In genomic region chr17:80477647-80478478, GRCh38 we compare ENCODE assay signal across 8 cellular contexts. TPM values are rescaled to one million over a fixed set of nuclear protein-coding genes. Genes with fewer than 3 reads are reported as not detected.
DNase-seq lines count a peak whose midpoint lies in the region; ATAC-seq and TF ChIP-seq lines count a peak whose summit lies in the region.

No MANE protein-coding gene starts in this region.

- no peak overlapping the region for H3K4me3 Mint-ChIP-seq in activated B cell treated with CpG ODN at 0.5 μM for 24 hours

- CTCF ChIA-PET in activated B cell treated with CpG ODN at 0.5 μM for 24 hours (lab: Charles Lee), result no interaction called here

- H4K20me1 ChIP-seq in fibroblast of lung (ENCODE audit: control insufficient read depth, extremely low read depth, insufficient read depth, low read length) (no peaks in the 10 kb centered on the region), osteoblast (ENCODE audit: insufficient read depth, low read length) (no peaks in the 10 kb centered on the region)

- H3K27ac ChIP-seq in fibroblast of lung (ENCODE audit: insufficient read depth, low read length) (no peak overlapping the region), osteoblast (ENCODE audit: low read depth, low read length) (no peak overlapping the region)

- DNase-seq in stimulated activated CD4-positive, alpha-beta T cell treated with anti-CD3 and anti-CD28 coated beads, Interleukin-15, amount 100 ng/mL, for 24 hours, result peak; percentile 69
- DNase-seq in stimulated activated CD4-positive, alpha-beta T cell treated with anti-CD3 and anti-CD28 coated beads, Interleukin-12 subunit alpha, Interleukin-12 subunit beta, amount 100 ng/mL, for 4 hours, result no peak
- DNase-seq in activated B cell treated with CpG ODN at 0.5 μM for 24 hours (peak; percentile 32), fibroblast of lung (ENCODE audit: low read depth in 2 of 2) (peak; percentile 46 to 49), osteoblast (ENCODE audit: insufficient read length, low spot score, missing footprints) (peak; percentile 98), NOMO-1 (lab: John Stamatoyannopoulos, UW; ENCODE audit: unreplicated experiment in 2 of 2) (no peak)

- H3K9me3 Mint-ChIP-seq in activated B cell treated with CpG ODN at 0.5 μM for 24 hours, result no peaks in the 10 kb centered on the region

- H3K27me3 Mint-ChIP-seq in activated B cell treated with CpG ODN at 0.5 μM for 24 hours, result peaks cover 62% of the 10 kb centered on the region

- no peak overlapping the region for H2AFZ ChIP-seq in fibroblast of lung (ENCODE audit: low read length)
- peak overlapping the region; percentile 47 for H2AFZ ChIP-seq in osteoblast (ENCODE audit: low read length)

- H3K9me3 ChIP-seq in fibroblast of lung (ENCODE audit: control insufficient read depth, insufficient read depth, low read depth, low read length) (no peaks in the 10 kb centered on the region), osteoblast (ENCODE audit: low read depth, low read length) (no peaks in the 10 kb centered on the region)

- H3K4me1 ChIP-seq in fibroblast of lung (ENCODE audit: control insufficient read depth, extremely low read depth, insufficient read depth, low read length), result peaks cover 3% of the 10 kb centered on the region
- no peaks in the 10 kb centered on the region for H3K4me1 ChIP-seq in osteoblast (ENCODE audit: insufficient read depth, low read length)

- H3K27ac Mint-ChIP-seq in activated B cell treated with CpG ODN at 0.5 μM for 24 hours, result no peak overlapping the region

- ATAC-seq in activated B cell treated with CpG ODN at 0.5 μM for 24 hours (ENCODE audit: low read depth), result no peak
- ATAC-seq in HG03460 (IDR thresholded peaks at IDR 0.05; ENCODE audit: unreplicated experiment), result no peak
- no peak for ATAC-seq in GM21360 (IDR thresholded peaks at IDR 0.05; ENCODE audit: unreplicated experiment)

- TF ChIP-seq CTCF in activated B cell treated with CpG ODN at 0.5 μM for 24 hours (IDR thresholded peaks at IDR 0.05) (no peak), fibroblast of lung (conservative IDR thresholded peaks at IDR 0.05 in 1 of 2, IDR thresholded peaks at IDR 0.05 in 1 of 2; ENCODE audit: low read depth in 1 of 2, low read length in 2 of 2) (peak; percentile 49 to 58), osteoblast (IDR thresholded peaks at IDR 0.05; ENCODE audit: extremely low read depth, low read depth, low read length) (peak; percentile 48)

- H3K9ac ChIP-seq in fibroblast of lung (ENCODE audit: insufficient read depth, low read length), result no peak overlapping the region

- POLR2A ChIA-PET in activated B cell treated with CpG ODN at 0.5 μM for 24 hours (lab: Charles Lee), result interaction anchor here (1.0 to 3.1 kb wide), 2 partner anchors 18 to 23 kb away, joined by 4 to 12 read pairs; no protein-coding TSS in a partner anchor

- peak overlapping the region in 3 of 4 experiments; percentile 14 to 42 (median 21) for H3K4me3 ChIP-seq in fibroblast of lung (replicated peaks in 1 of 4; ENCODE audit: control extremely low read depth in 1 of 4, insufficient read depth in 1 of 4, low read depth in 3 of 4, low read length in 4 of 4)
- peak overlapping the region; percentile 62 for H3K4me3 ChIP-seq in osteoblast (ENCODE audit: insufficient read depth, low read length)

- H3K4me2 ChIP-seq in fibroblast of lung (ENCODE audit: extremely low read depth, insufficient read depth, low read length), result peak overlapping the region; percentile 75
- peak overlapping the region; percentile 73 for H3K4me2 ChIP-seq in osteoblast (ENCODE audit: insufficient read depth, low read length)

- H3K79me2 ChIP-seq in fibroblast of lung (ENCODE audit: control insufficient read depth, insufficient read depth, low read length) (peaks cover 22% of the 10 kb centered on the region), osteoblast (ENCODE audit: insufficient read depth, low read length) (no peaks in the 10 kb centered on the region)

- no peaks in the 10 kb centered on the region for H3K36me3 Mint-ChIP-seq in activated B cell treated with CpG ODN at 0.5 μM for 24 hours (ENCODE audit: low read depth)

- H3K27me3 ChIP-seq in fibroblast of lung (ENCODE audit: control insufficient read depth, insufficient read depth, low read length), result peaks cover 33% of the 10 kb centered on the region
- H3K27me3 ChIP-seq in osteoblast (ENCODE audit: insufficient read depth, low read length), result peaks cover 91% of the 10 kb centered on the region

- intact Hi-C loops in activated B cell treated with CpG ODN at 0.5 μM for 24 hours (cut with micrococcal nuclease), result no loop called here

- peaks cover 3% of the 10 kb centered on the region for H3K36me3 ChIP-seq in fibroblast of lung (ENCODE audit: control insufficient read depth, insufficient read depth, low read length)
- no peaks in the 10 kb centered on the region for H3K36me3 ChIP-seq in osteoblast (ENCODE audit: insufficient read depth, low read length)

- peaks cover 19% of the 10 kb centered on the region for H3K4me1 Mint-ChIP-seq in activated B cell treated with CpG ODN at 0.5 μM for 24 hours

RNA-seq across cellular contexts. Expression of gene NPTX1, which starts 1.5 kb away (rescaled TPM):
- total RNA-seq in activated B cell treated with CpG ODN at 0.5 μM for 24 hours (0.20 and 0.22 TPM in 2 replicates), fibroblast of lung (3.3 and 31.2 TPM in 2 replicates), osteoblast (under 0.01 and 0.29 TPM in 2 replicates)
- 14.9 and 86.0 TPM in 2 replicates for polyA plus RNA-seq in fibroblast of lung
- 23.4 and 100 TPM in 2 replicates for polyA plus RNA-seq in fibroblast of lung (2012)
- 37.5 and 184 TPM in 2 replicates for polyA minus RNA-seq in fibroblast of lung (ENCODE audit: low replicate concordance)

Comparison
In these comparisons a context has a peak if more than half of its experiments do, and no peak if none do; other contexts are left out.
1. DNase-seq: peak in stimulated activated CD4-positive, alpha-beta T cell treated with anti-CD3 and anti-CD28 coated beads, Interleukin-15, amount 100 ng/mL, for 24 hours (single experiment), activated B cell treated with CpG ODN at 0.5 μM for 24 hours (single experiment), fibroblast of lung (2 of 2) and osteoblast (single experiment); none in stimulated activated CD4-positive, alpha-beta T cell treated with anti-CD3 and anti-CD28 coated beads, Interleukin-12 subunit alpha, Interleukin-12 subunit beta, amount 100 ng/mL, for 4 hours (single experiment) and NOMO-1 (0 of 2).